8 cellular contexts compared by ENCODE assay signal in the genomic region with DNA sequence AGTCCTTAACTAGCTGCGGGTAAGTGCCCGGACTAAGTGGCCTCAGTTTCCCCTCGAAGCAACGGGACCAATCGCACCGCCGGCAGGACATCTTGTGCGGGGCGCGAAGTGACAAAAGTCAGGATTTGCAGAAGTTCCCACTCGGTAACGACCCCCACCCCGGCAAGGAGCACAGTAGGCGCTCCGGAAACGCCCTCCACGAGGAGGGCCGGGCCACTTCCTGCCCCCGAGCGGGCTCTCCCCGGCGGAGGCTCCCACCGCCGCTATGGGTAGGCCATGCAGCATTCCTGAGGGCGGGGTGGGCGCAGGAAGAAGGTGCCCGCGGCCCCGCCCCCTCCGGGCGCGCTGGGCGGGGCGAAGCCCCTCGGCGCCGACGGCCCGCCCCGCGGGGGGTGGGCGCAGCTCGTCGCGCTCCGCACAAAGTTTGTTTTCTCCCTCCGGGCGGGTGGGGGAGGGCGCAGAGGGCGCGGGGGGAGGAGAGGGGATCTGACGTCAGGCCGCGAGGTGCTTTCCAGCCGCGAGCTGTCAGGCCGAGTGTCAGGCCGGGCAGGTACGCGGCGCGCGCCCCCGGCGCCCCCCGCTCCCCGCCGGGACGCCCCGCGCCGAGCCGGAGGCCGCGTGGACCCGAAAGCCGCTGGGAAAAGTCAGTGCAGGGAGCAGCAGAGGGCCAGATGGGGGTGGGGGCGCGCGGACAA. TPM values are rescaled to one million over a fixed set of nuclear protein-coding genes. Genes with fewer than 3 reads are reported as not detected.
A peak's percentile ranks its signal among the peaks of the same experiment; 100 is the strongest.
DNase-seq lines count a peak whose midpoint lies in the region; ATAC-seq and TF ChIP-seq lines count a peak whose summit lies in the region.

A gene (plus strand): TSS at position 495 of the 695 bp plus-strand sequence. CDS start 5,178 bp downstream, outside the sequence.

- peak; percentile 57 for ATAC-seq in HG03460 (IDR thresholded peaks at IDR 0.05; ENCODE audit: unreplicated experiment)
- ATAC-seq in Panc1, result peak; percentile 89
- peak; percentile 73 to 78 for ATAC-seq in activated T-cell treated with anti-CD3 and anti-CD28 coated beads, Interleukin-2, amount 50 U/mL, for 4 hours
- peak; percentile 78 for ATAC-seq in esophagus mucosa
- ATAC-seq in naive B cell (ENCODE audit: low read depth in 2 of 2), result peak; percentile 70 to 71
- peak; percentile 88 for ATAC-seq in stimulated activated memory B cell treated with anti-CD40 and anti-IgM and Interleukin-4, amounts not matched to agents 10 μg/mL and 1 μg/mL and 100 μg/mL, for 72 hours

- H3K27me3 Mint-ChIP-seq in CD14-positive monocyte (ENCODE audit: low read depth in 3 of 3) (peaks cover 8 to 12% (median 9%) of the 10 kb centered on the region in 3 donors), naive B cell (no peaks in the 10 kb centered on the region)
- H3K27me3 Mint-ChIP-seq in activated T-cell treated with anti-CD3 and anti-CD28 coated beads, Interleukin-2, amount 50 U/mL, for 4 hours (ENCODE audit: low read depth), result no peaks in the 10 kb centered on the region
- no peaks in the 10 kb centered on the region for H3K27me3 Mint-ChIP-seq in stimulated activated memory B cell treated with anti-CD40 and anti-IgM and Interleukin-4, amounts not matched to agents 10 μg/mL and 1 μg/mL and 100 μg/mL, for 72 hours

- no TSS peak for BruUV-seq in Panc1 (replicated peaks; lab: Mats Ljungman, UMichigan)

- H3K27me3 ChIP-seq in Panc1 (ENCODE audit: control insufficient read depth, insufficient read depth, low read length), result no peaks in the 10 kb centered on the region

- DNase-seq in CD14-positive monocyte (ENCODE audit: low spot score), result peak; percentile 77
- peak; percentile 96 for DNase-seq in GM19240 (ENCODE audit: insufficient read length, low spot score)
- DNase-seq in Panc1 (ENCODE audit: low read depth, low spot score), result no peak
- peak; percentile 90 for DNase-seq in activated T-cell treated with anti-CD3 and anti-CD28 coated beads, Interleukin-2, amount 50 U/mL, for 4 hours
- peak; percentile 91 for DNase-seq in naive B cell

- no peaks in the 10 kb centered on the region for H3K9me3 ChIP-seq in Panc1 (ENCODE audit: control insufficient read depth, insufficient read depth, low read depth, low read length)

- H3K4me1 ChIP-seq in Panc1 (ENCODE audit: control insufficient read depth, insufficient read depth, low read length), result peaks cover 20% of the 10 kb centered on the region

- TF ChIP-seq CTCF in CD14-positive monocyte (IDR thresholded peaks at IDR 0.05), result no peak
- TF ChIP-seq CTCF in Panc1 (IDR thresholded peaks at IDR 0.05), result no peak

- in situ Hi-C loops in Panc1 (cut with HindIII; ENCODE audit: low pct_unique_long_range_greater_than_20kb, low sequenced_read_pairs), result no loop called here

- intact Hi-C loops in CD14-positive monocyte (cut with micrococcal nuclease) (loop anchor here in 1 of 2 donors (1.0 kb wide), 1 partner anchor 32 kb away; a partner anchor contains a TSS), Panc1 (cut with micrococcal nuclease; ENCODE audit: unreplicated experiment) (no loop called here)

- POLR2A ChIA-PET in Panc1 (lab: Charles Lee), result interaction anchor here (0.6 to 0.7 kb wide), 3 partner anchors 14 to 425 kb away, joined by 3 to 12 read pairs (median 6); no protein-coding TSS in a partner anchor

- peaks cover 34% of the 10 kb centered on the region for H3K4me1 Mint-ChIP-seq in CD14-positive monocyte
- peaks cover 36% of the 10 kb centered on the region for H3K4me1 Mint-ChIP-seq in activated T-cell treated with anti-CD3 and anti-CD28 coated beads, Interleukin-2, amount 50 U/mL, for 4 hours (ENCODE audit: low read depth)
- H3K4me1 Mint-ChIP-seq in naive B cell, result peaks cover 33 to 44% (median 39%) of the 10 kb centered on the region in 3 donors
- H3K4me1 Mint-ChIP-seq in stimulated activated memory B cell treated with anti-CD40 and anti-IgM and Interleukin-4, amounts not matched to agents 10 μg/mL and 1 μg/mL and 100 μg/mL, for 72 hours, result peaks cover 38% of the 10 kb centered on the region

- peak within 1 kb of the TSS; percentile 61 to 65 for H3K4me3 ChIP-seq in Panc1 (ENCODE audit: low read depth in 2 of 2, low read length in 2 of 2)

- CTCF ChIA-PET in Panc1 (lab: Charles Lee), result interaction anchor here (0.6 kb wide), 1 partner anchor 158 kb away, joined by 3 read pairs; no protein-coding TSS in a partner anchor

- peak within 1 kb of the TSS; percentile 92 for H3K27ac ChIP-seq in Panc1 (ENCODE audit: low read length)

- H3K36me3 ChIP-seq in Panc1 (ENCODE audit: control insufficient read depth, insufficient read depth, low read length), result no peaks in the 10 kb centered on the region

- no peaks in the 10 kb centered on the region for H3K9me3 Mint-ChIP-seq in CD14-positive monocyte
- H3K9me3 Mint-ChIP-seq in activated T-cell treated with anti-CD3 and anti-CD28 coated beads, Interleukin-2, amount 50 U/mL, for 4 hours, result no peaks in the 10 kb centered on the region
- no peaks in the 10 kb centered on the region for H3K9me3 Mint-ChIP-seq in naive B cell
- no peaks in the 10 kb centered on the region for H3K9me3 Mint-ChIP-seq in stimulated activated memory B cell treated with anti-CD40 and anti-IgM and Interleukin-4, amounts not matched to agents 10 μg/mL and 1 μg/mL and 100 μg/mL, for 72 hours

- H3K4me3 Mint-ChIP-seq in CD14-positive monocyte, result peak within 1 kb of the TSS; percentile 98 to 100
- H3K4me3 Mint-ChIP-seq in activated T-cell treated with anti-CD3 and anti-CD28 coated beads, Interleukin-2, amount 50 U/mL, for 4 hours, result peak within 1 kb of the TSS; percentile 95
- peak within 1 kb of the TSS; percentile 85 to 99 (median 93) for H3K4me3 Mint-ChIP-seq in naive B cell
- H3K4me3 Mint-ChIP-seq in stimulated activated memory B cell treated with anti-CD40 and anti-IgM and Interleukin-4, amounts not matched to agents 10 μg/mL and 1 μg/mL and 100 μg/mL, for 72 hours, result peak within 1 kb of the TSS; percentile 92

- H3K27ac Mint-ChIP-seq in CD14-positive monocyte, result peak within 1 kb of the TSS; percentile 89 to 96 (median 93)
- H3K27ac Mint-ChIP-seq in naive B cell, result peak within 1 kb of the TSS; percentile 91 to 99 (median 99)
- H3K27ac Mint-ChIP-seq in stimulated activated memory B cell treated with anti-CD40 and anti-IgM and Interleukin-4, amounts not matched to agents 10 μg/mL and 1 μg/mL and 100 μg/mL, for 72 hours, result peak within 1 kb of the TSS; percentile 84

- H3K36me3 Mint-ChIP-seq in CD14-positive monocyte (peaks cover 4 to 10% of the 10 kb centered on the region in 2 donors), naive B cell (no peaks in the 10 kb centered on the region)
- H3K36me3 Mint-ChIP-seq in activated T-cell treated with anti-CD3 and anti-CD28 coated beads, Interleukin-2, amount 50 U/mL, for 4 hours (ENCODE audit: insufficient read depth), result peaks cover 9% of the 10 kb centered on the region
- H3K36me3 Mint-ChIP-seq in stimulated activated memory B cell treated with anti-CD40 and anti-IgM and Interleukin-4, amounts not matched to agents 10 μg/mL and 1 μg/mL and 100 μg/mL, for 72 hours, result no peaks in the 10 kb centered on the region

RNA-seq across cellular contexts. Expression of the gene that starts here (rescaled TPM):
- polyA plus RNA-seq in CD14-positive monocyte, result 10 to 100 TPM; 11.0 to 12.2 TPM
- total RNA-seq in Panc1 (2021; ENCODE audit: unreplicated experiment), result 18.0 TPM
- polyA plus RNA-seq in Panc1 (2012; ENCODE audit: insufficient read length), result 12.5 TPM
- 10 to 100 TPM; 62.2 to 63.9 (median 62.5) TPM for total RNA-seq in activated T-cell treated with anti-CD3 and anti-CD28 coated beads, Interleukin-2, amount 50 U/mL, for 4 hours
- total RNA-seq in esophagus mucosa, result 7.5 TPM
- 10 to 100 TPM; 33.3 to 50.5 (median 39.9) TPM for polyA plus RNA-seq in naive B cell (ENCODE audit: low read depth in 6 of 6)
